Comparison of ENCODE assay signal across 1 cellular context in the genomic region with DNA sequence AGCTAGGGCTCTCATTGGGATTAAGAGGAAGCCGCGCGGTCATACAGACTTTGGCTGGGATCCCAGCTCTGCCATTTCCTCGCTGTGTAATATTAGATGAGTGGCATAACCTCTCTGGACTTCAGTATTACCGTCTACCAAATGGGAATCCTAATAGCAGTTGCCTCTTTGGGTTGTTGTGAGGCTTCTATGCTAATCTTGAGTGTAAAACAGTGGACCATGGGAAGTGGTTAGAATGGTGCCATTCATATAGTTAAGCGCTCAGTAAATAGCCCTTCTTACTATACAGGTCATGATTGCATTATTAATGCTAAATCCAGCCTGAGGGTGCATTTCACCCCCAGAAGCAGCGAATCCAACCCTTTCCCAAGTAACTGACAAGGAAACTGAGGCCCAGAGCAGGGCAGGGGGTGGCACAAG.
TF ChIP-seq lines count a peak whose summit lies in the region.

No MANE protein-coding gene starts in this region.

TF ChIP-seq in HepG2, 621 proteins besides CTCF, POLR2A, EP300 and RAD21 (continues in another document):
- TF ChIP-seq CHD2 (IDR thresholded peaks at IDR 0.05; ENCODE audit: low read depth, low read length), result no peak
- TF ChIP-seq LCORL (IDR thresholded peaks at IDR 0.05), result no peak
- TF ChIP-seq LCORL (CRISPR knock-in tag; IDR thresholded peaks at IDR 0.05), result no peak
- no peak for TF ChIP-seq PHF20 (CRISPR knock-in tag; IDR thresholded peaks at IDR 0.05)
- no peak for TF ChIP-seq NRL (CRISPR knock-in tag; IDR thresholded peaks at IDR 0.05; ENCODE audit: borderline replicate concordance)
- TF ChIP-seq KLF12 (CRISPR knock-in tag; IDR thresholded peaks at IDR 0.05; ENCODE audit: borderline replicate concordance), result no peak
- no peak; the same call in 1 of the 2 replicates for TF ChIP-seq SMYD3 (CRISPR knock-in tag; IDR thresholded peaks at IDR 0.05)
- no peak for TF ChIP-seq MXI1 (IDR thresholded peaks at IDR 0.05; ENCODE audit: borderline replicate concordance, low read depth, low read length)
- no peak for TF ChIP-seq AKAP8 (CRISPR knock-in tag; IDR thresholded peaks at IDR 0.05)
- TF ChIP-seq, protein P1, sequence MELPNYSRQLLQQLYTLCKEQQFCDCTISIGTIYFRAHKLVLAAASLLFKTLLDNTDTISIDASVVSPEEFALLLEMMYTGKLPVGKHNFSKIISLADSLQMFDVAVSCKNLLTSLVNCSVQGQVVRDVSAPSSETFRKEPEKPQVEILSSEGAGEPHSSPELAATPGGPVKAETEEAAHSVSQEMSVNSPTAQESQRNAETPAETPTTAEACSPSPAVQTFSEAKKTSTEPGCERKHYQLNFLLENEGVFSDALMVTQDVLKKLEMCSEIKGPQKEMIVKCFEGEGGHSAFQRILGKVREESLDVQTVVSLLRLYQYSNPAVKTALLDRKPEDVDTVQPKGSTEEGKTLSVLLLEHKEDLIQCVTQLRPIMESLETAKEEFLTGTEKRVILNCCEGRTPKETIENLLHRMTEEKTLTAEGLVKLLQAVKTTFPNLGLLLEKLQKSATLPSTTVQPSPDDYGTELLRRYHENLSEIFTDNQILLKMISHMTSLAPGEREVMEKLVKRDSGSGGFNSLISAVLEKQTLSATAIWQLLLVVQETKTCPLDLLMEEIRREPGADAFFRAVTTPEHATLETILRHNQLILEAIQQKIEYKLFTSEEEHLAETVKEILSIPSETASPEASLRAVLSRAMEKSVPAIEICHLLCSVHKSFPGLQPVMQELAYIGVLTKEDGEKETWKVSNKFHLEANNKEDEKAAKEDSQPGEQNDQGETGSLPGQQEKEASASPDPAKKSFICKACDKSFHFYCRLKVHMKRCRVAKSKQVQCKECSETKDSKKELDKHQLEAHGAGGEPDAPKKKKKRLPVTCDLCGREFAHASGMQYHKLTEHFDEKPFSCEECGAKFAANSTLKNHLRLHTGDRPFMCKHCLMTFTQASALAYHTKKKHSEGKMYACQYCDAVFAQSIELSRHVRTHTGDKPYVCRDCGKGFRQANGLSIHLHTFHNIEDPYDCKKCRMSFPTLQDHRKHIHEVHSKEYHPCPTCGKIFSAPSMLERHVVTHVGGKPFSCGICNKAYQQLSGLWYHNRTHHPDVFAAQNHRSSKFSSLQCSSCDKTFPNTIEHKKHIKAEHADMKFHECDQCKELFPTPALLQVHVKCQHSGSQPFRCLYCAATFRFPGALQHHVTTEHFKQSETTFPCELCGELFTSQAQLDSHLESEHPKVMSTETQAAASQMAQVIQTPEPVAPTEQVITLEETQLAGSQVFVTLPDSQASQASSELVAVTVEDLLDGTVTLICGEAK (IDR thresholded peaks at IDR 0.05), result no peak
- TF ChIP-seq, protein P1 (CRISPR knock-in tag; IDR thresholded peaks at IDR 0.05), result 0 out of 2 replicates have a peak, but pooled peaks have one; percentile 8
- no peak for TF ChIP-seq ZNF354B (CRISPR knock-in tag; IDR thresholded peaks at IDR 0.05)
- TF ChIP-seq ZSCAN25 (CRISPR knock-in tag; IDR thresholded peaks at IDR 0.05), result no peak
- TF ChIP-seq HNRNPL (IDR thresholded peaks at IDR 0.05; ENCODE audit: low read depth, low read length), result no peak
- 0 out of 2 replicates have a peak, but pooled peaks have one; percentile 8 for TF ChIP-seq HDAC2 (CRISPR knock-in tag; IDR thresholded peaks at IDR 0.05)
- no peak for TF ChIP-seq MTF2 (CRISPR knock-in tag; IDR thresholded peaks at IDR 0.05; ENCODE audit: borderline replicate concordance)
- no peak for TF ChIP-seq SSRP1 (CRISPR knock-in tag; IDR thresholded peaks at IDR 0.05)
- TF ChIP-seq MLXIP (CRISPR knock-in tag; IDR thresholded peaks at IDR 0.05; ENCODE audit: borderline replicate concordance), result no peak
- TF ChIP-seq FOSL1 (CRISPR knock-in tag; IDR thresholded peaks at IDR 0.05; ENCODE audit: borderline replicate concordance), result no peak
- no peak for TF ChIP-seq DR1 (CRISPR knock-in tag; IDR thresholded peaks at IDR 0.05)
- TF ChIP-seq ZFY (CRISPR knock-in tag; IDR thresholded peaks at IDR 0.05), result 0 out of 2 replicates have a peak, but pooled peaks have one; percentile 2
- TF ChIP-seq KDM1A (CRISPR knock-in tag; IDR thresholded peaks at IDR 0.05), result peak; percentile 40; the same call in 1 of the 2 replicates
- TF ChIP-seq ZMYM2 (CRISPR knock-in tag; IDR thresholded peaks at IDR 0.05), result 0 out of 2 replicates have a peak, but pooled peaks have one; percentile 2
- no peak for TF ChIP-seq ZBTB44 (CRISPR knock-in tag; IDR thresholded peaks at IDR 0.05)
- TF ChIP-seq CBX2 (IDR thresholded peaks at IDR 0.05; ENCODE audit: low read depth, low read length), result no peak
- TF ChIP-seq CBX2 (CRISPR knock-in tag; IDR thresholded peaks at IDR 0.05; ENCODE audit: low read depth), result no peak
- no peak for TF ChIP-seq ZNF678 (CRISPR knock-in tag; IDR thresholded peaks at IDR 0.05)
- TF ChIP-seq ZNF543 (CRISPR knock-in tag; IDR thresholded peaks at IDR 0.05), result no peak
- no peak for TF ChIP-seq RFX3 (CRISPR knock-in tag; IDR thresholded peaks at IDR 0.05)
- TF ChIP-seq, protein P2, sequence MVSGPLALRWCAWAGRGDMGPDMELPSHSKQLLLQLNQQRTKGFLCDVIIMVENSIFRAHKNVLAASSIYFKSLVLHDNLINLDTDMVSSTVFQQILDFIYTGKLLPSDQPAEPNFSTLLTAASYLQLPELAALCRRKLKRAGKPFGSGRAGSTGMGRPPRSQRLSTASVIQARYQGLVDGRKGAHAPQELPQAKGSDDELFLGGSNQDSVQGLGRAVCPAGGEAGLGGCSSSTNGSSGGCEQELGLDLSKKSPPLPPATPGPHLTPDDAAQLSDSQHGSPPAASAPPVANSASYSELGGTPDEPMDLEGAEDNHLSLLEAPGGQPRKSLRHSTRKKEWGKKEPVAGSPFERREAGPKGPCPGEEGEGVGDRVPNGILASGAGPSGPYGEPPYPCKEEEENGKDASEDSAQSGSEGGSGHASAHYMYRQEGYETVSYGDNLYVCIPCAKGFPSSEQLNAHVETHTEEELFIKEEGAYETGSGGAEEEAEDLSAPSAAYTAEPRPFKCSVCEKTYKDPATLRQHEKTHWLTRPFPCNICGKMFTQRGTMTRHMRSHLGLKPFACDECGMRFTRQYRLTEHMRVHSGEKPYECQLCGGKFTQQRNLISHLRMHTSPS (CRISPR knock-in tag; IDR thresholded peaks at IDR 0.05; ENCODE audit: low read depth), result no peak
- no peak for TF ChIP-seq ZNF234 (CRISPR knock-in tag; conservative IDR thresholded peaks at IDR 0.05)
- TF ChIP-seq CHD4 (IDR thresholded peaks at IDR 0.05; ENCODE audit: borderline replicate concordance, low read length), result peak; percentile 80; the same call in 1 of the 2 replicates
- no peak for TF ChIP-seq SNAPC2 (CRISPR knock-in tag; IDR thresholded peaks at IDR 0.05)
- TF ChIP-seq ZFYVE20 (CRISPR knock-in tag; IDR thresholded peaks at IDR 0.05; ENCODE audit: borderline replicate concordance, low read depth), result no peak
- no peak for TF ChIP-seq ZNF33B (CRISPR knock-in tag; IDR thresholded peaks at IDR 0.05)
- no peak for TF ChIP-seq U2AF1 (optimal IDR thresholded peaks at IDR 0.05; ENCODE audit: low read depth, low read length)
- no peak for TF ChIP-seq PRMT3 (CRISPR knock-in tag; IDR thresholded peaks at IDR 0.05; ENCODE audit: borderline replicate concordance, low read depth)
- no peak for TF ChIP-seq YEATS2 (CRISPR knock-in tag; IDR thresholded peaks at IDR 0.05; ENCODE audit: borderline replicate concordance)
- no peak for TF ChIP-seq SAP130 (CRISPR knock-in tag; IDR thresholded peaks at IDR 0.05; ENCODE audit: low read depth)
- no peak for TF ChIP-seq CREB1 (IDR thresholded peaks at IDR 0.05)
- no peak for TF ChIP-seq CREB1 (CRISPR knock-in tag; IDR thresholded peaks at IDR 0.05)
- no peak for TF ChIP-seq TMF1 (CRISPR knock-in tag; IDR thresholded peaks at IDR 0.05; ENCODE audit: low read depth)
- no peak for TF ChIP-seq KDM2A (CRISPR knock-in tag; IDR thresholded peaks at IDR 0.05; ENCODE audit: borderline replicate concordance, low read depth)
- no peak for TF ChIP-seq FIP1L1 (IDR thresholded peaks at IDR 0.05; ENCODE audit: borderline replicate concordance, insufficient read depth, low read depth, low read length)
